ENCODE assay signal across 16 cellular contexts in the genomic region with DNA sequence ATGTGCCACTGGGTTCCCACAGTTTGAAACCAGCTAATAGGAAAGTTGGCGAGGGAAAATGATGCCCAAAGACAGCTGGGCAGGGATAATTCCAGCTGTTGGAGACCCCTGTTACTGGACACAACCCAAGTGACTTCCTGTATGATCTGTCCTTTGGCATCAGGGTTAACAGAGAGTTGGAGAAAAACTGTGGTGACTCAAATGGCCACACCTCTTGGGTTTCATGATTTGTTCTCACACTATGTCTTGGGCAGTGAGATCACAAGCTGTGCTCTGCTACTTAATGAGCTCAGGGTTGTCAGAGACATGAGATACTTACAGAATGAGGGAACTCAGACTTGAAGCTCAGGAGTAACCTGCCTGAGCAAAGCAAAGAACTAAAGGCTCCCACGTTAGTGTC. TPM values are rescaled to one million over a fixed set of nuclear protein-coding genes. Genes with fewer than 3 reads are reported as not detected.
DNase-seq lines count a peak whose midpoint lies in the region; ATAC-seq and TF ChIP-seq lines count a peak whose summit lies in the region.
"Had no signal": no experiment of that assay in that cellular context is flagged by ENCODE, and none has a peak within 500 bp of the region (broad histone marks: within the 10 kb centered on the region; RNA-seq: fewer than 3 reads in every experiment).

No MANE protein-coding gene starts in this region.

- H3K4me1 ChIP-seq in breast epithelium (no peaks in the 10 kb centered on the region), skeletal muscle satellite cell (ENCODE audit: control insufficient read depth, insufficient read depth, low read length) (peaks cover 27% of the 10 kb centered on the region)

- ATAC-seq in GM21619 (IDR thresholded peaks at IDR 0.05; ENCODE audit: unreplicated experiment): no peak
- no peak for ATAC-seq in stimulated activated naive B cell treated with anti-CD40 and anti-IgM and Interleukin-4, amounts not matched to agents 10 μg/mL and 1 μg/mL and 100 μg/mL, for 72 hours (replicated peaks)
- ATAC-seq: lower lobe of right lung had no signal

- TF ChIP-seq CTCF in MCF 10A (IDR thresholded peaks at IDR 0.05; ENCODE audit: unreplicated experiment): no peak
- no peak for TF ChIP-seq CTCF in breast epithelium (IDR thresholded peaks at IDR 0.05)

- H3K9me3 ChIP-seq in breast epithelium (no peaks in the 10 kb centered on the region), skeletal muscle satellite cell (replicated peaks; ENCODE audit: low read length) (no peaks in the 10 kb centered on the region)
- H3K9me3 ChIP-seq: lower lobe of right lung, spleen, upper lobe of left lung had no signal

- TF ChIP-seq POLR2A in breast epithelium (IDR thresholded peaks at IDR 0.05): no peak

- H3K36me3 Mint-ChIP-seq in MCF 10A (ENCODE audit: insufficient read depth, unreplicated experiment): no peaks in the 10 kb centered on the region
- no peaks in the 10 kb centered on the region for H3K36me3 Mint-ChIP-seq in stimulated activated naive B cell treated with anti-CD40 and anti-IgM and Interleukin-4, amounts not matched to agents 10 μg/mL and 1 μg/mL and 100 μg/mL, for 72 hours
- no peaks in the 10 kb centered on the region for H3K36me3 Mint-ChIP-seq in activated T-helper 2 cell treated with anti-CD3 and anti-CD28 coated beads, Interferon-gamma antibody, Interleukin-2, Interleukin-4, amounts not matched to agents 10 μg/mL and 5 μg/mL and 100 μg/mL, durations not matched to agents 14 hours and 24 hours and 36 hours (ENCODE audit: low read depth)

- H3K9me3 Mint-ChIP-seq in MCF 10A (ENCODE audit: unreplicated experiment): no peaks in the 10 kb centered on the region
- no peaks in the 10 kb centered on the region for H3K9me3 Mint-ChIP-seq in stimulated activated naive B cell treated with anti-CD40 and anti-IgM and Interleukin-4, amounts not matched to agents 10 μg/mL and 1 μg/mL and 100 μg/mL, for 72 hours
- H3K9me3 Mint-ChIP-seq in activated T-helper 2 cell treated with anti-CD3 and anti-CD28 coated beads, Interferon-gamma antibody, Interleukin-2, Interleukin-4, amounts not matched to agents 10 μg/mL and 5 μg/mL and 100 μg/mL, durations not matched to agents 14 hours and 24 hours and 36 hours: no peaks in the 10 kb centered on the region

- CTCF ChIA-PET in MCF 10A (lab: Yijun Ruan, JAX): no interaction called here

- no peaks in the 10 kb centered on the region for H3K27me3 Mint-ChIP-seq in MCF 10A (ENCODE audit: insufficient read depth, unreplicated experiment)
- peaks cover 16 to 20% of the 10 kb centered on the region in 2 donors for H3K27me3 Mint-ChIP-seq in stimulated activated naive B cell treated with anti-CD40 and anti-IgM and Interleukin-4, amounts not matched to agents 10 μg/mL and 1 μg/mL and 100 μg/mL, for 72 hours
- peaks cover 10% of the 10 kb centered on the region for H3K27me3 Mint-ChIP-seq in activated T-helper 2 cell treated with anti-CD3 and anti-CD28 coated beads, Interferon-gamma antibody, Interleukin-2, Interleukin-4, amounts not matched to agents 10 μg/mL and 5 μg/mL and 100 μg/mL, durations not matched to agents 14 hours and 24 hours and 36 hours (ENCODE audit: low read depth)

- no peaks in the 10 kb centered on the region for H3K36me3 ChIP-seq in breast epithelium
- no peaks in the 10 kb centered on the region for H3K36me3 ChIP-seq in skeletal muscle satellite cell (ENCODE audit: insufficient read depth, low read length)
- H3K36me3 ChIP-seq: lower lobe of right lung, spleen, upper lobe of left lung had no signal

- H3K27me3 ChIP-seq in breast epithelium: peaks cover 0 to 23% of the 10 kb centered on the region in 2 donors
- H3K27me3 ChIP-seq in skeletal muscle satellite cell (ENCODE audit: control insufficient read depth, insufficient read depth, low read length): peaks cover under 1% of the 10 kb centered on the region
- H3K27me3 ChIP-seq: upper lobe of left lung had no signal

- H3K4me3 ChIP-seq in breast epithelium (no peak overlapping the region), skeletal muscle satellite cell (ENCODE audit: low read length) (no peak overlapping the region)
- H3K4me3 ChIP-seq: lower lobe of right lung, SK-N-MC, spleen, upper lobe of left lung had no signal

- BruUV-seq in MCF 10A (replicated peaks; lab: Mats Ljungman, UMichigan): no TSS peak

- DNase-seq in MCF 10A (ENCODE audit: unreplicated experiment) (peak; percentile 11), breast epithelium (ENCODE audit: low spot score in 2 of 2) (no peak), M059J (ENCODE audit: low read depth) (peak; percentile 81), epithelial cell of prostate (ENCODE audit: low read depth, low spot score) (peak; percentile 34)
- DNase-seq in stimulated activated naive B cell treated with anti-CD40 and anti-IgM and Interleukin-4, amounts not matched to agents 10 μg/mL and 1 μg/mL and 100 μg/mL, for 72 hours: no peak
- DNase-seq in activated T-helper 2 cell treated with anti-CD3 and anti-CD28 coated beads, Interferon-gamma antibody, Interleukin-2, Interleukin-4, amounts not matched to agents 10 μg/mL and 5 μg/mL and 100 μg/mL, durations not matched to agents 14 hours and 24 hours and 36 hours (ENCODE audit: low spot score): no peak
- DNase-seq: effector CD4-positive, alpha-beta T cell; H7; lower lobe of right lung; NCI-H69; spleen; upper lobe of left lung had no signal

- H3K4me2 ChIP-seq in skeletal muscle satellite cell (ENCODE audit: low read length): peak overlapping the region; percentile 14

- intact Hi-C loops in MCF 10A (cut with micrococcal nuclease): no loop called here
- intact Hi-C loops in breast epithelium (cut with DNase I; ENCODE audit: low total_unique reads): no loop called here
- intact Hi-C loops in activated T-helper 2 cell treated with anti-CD3 and anti-CD28 coated beads, Interferon-gamma antibody, Interleukin-2, Interleukin-4, amounts not matched to agents 10 μg/mL and 5 μg/mL and 100 μg/mL, durations not matched to agents 14 hours and 24 hours and 36 hours (cut with micrococcal nuclease): no loop called here

- POLR2A ChIA-PET in MCF 10A (lab: Yijun Ruan, JAX): no interaction called here

- H3K27ac ChIP-seq in breast epithelium (no peak overlapping the region), epithelial cell of prostate (peak overlapping the region; percentile 44)
- H3K27ac ChIP-seq: lower lobe of right lung, SK-N-MC, spleen, upper lobe of left lung had no signal

- no peak overlapping the region for H3K4me3 Mint-ChIP-seq in MCF 10A (ENCODE audit: unreplicated experiment)
- H3K4me3 Mint-ChIP-seq in stimulated activated naive B cell treated with anti-CD40 and anti-IgM and Interleukin-4, amounts not matched to agents 10 μg/mL and 1 μg/mL and 100 μg/mL, for 72 hours: no peak overlapping the region
- no peak overlapping the region for H3K4me3 Mint-ChIP-seq in activated T-helper 2 cell treated with anti-CD3 and anti-CD28 coated beads, Interferon-gamma antibody, Interleukin-2, Interleukin-4, amounts not matched to agents 10 μg/mL and 5 μg/mL and 100 μg/mL, durations not matched to agents 14 hours and 24 hours and 36 hours (ENCODE audit: low read depth)

- H3K4me1 Mint-ChIP-seq in MCF 10A (ENCODE audit: insufficient read depth, unreplicated experiment): peaks cover 5% of the 10 kb centered on the region
- H3K4me1 Mint-ChIP-seq in stimulated activated naive B cell treated with anti-CD40 and anti-IgM and Interleukin-4, amounts not matched to agents 10 μg/mL and 1 μg/mL and 100 μg/mL, for 72 hours: peaks cover 4 to 17% of the 10 kb centered on the region in 2 donors
- H3K4me1 Mint-ChIP-seq in activated T-helper 2 cell treated with anti-CD3 and anti-CD28 coated beads, Interferon-gamma antibody, Interleukin-2, Interleukin-4, amounts not matched to agents 10 μg/mL and 5 μg/mL and 100 μg/mL, durations not matched to agents 14 hours and 24 hours and 36 hours (ENCODE audit: low read depth): peaks cover 7% of the 10 kb centered on the region

- peak overlapping the region; percentile 29 for H3K27ac Mint-ChIP-seq in MCF 10A (ENCODE audit: low read depth, unreplicated experiment)
- H3K27ac Mint-ChIP-seq in stimulated activated naive B cell treated with anti-CD40 and anti-IgM and Interleukin-4, amounts not matched to agents 10 μg/mL and 1 μg/mL and 100 μg/mL, for 72 hours: no peak overlapping the region
- no peak overlapping the region for H3K27ac Mint-ChIP-seq in activated T-helper 2 cell treated with anti-CD3 and anti-CD28 coated beads, Interferon-gamma antibody, Interleukin-2, Interleukin-4, amounts not matched to agents 10 μg/mL and 5 μg/mL and 100 μg/mL, durations not matched to agents 14 hours and 24 hours and 36 hours

- H3K9ac ChIP-seq in skeletal muscle satellite cell (ENCODE audit: low read depth, low read length): no peak overlapping the region

RNA-seq across cellular contexts. Expression of gene FGF16, which starts 3.9 kb away (rescaled TPM):
- total RNA-seq in MCF 10A (2022): not detected in 2 replicates
- total RNA-seq in breast epithelium: under 1 TPM in 1 of 3 donors, not detected in 2; 0.16 TPM
- not detected in 2 replicates for total RNA-seq in M059J (2014; rRNA removed; shearing (Covaris generic))
- total RNA-seq in skeletal muscle satellite cell (2012; rRNA removed): 0.44 and 1.3 TPM in 2 replicates
- not detected in 2 replicates for total RNA-seq in activated T-helper 2 cell treated with anti-CD3 and anti-CD28 coated beads, Interferon-gamma antibody, Interleukin-2, Interleukin-4, amounts not matched to agents 10 μg/mL and 5 μg/mL and 100 μg/mL, durations not matched to agents 14 hours and 24 hours and 36 hours
- total RNA-seq: A673, lower lobe of right lung, spleen had no signal

Comparison
In these comparisons a context has a peak if more than half of its experiments do, and no peak if none do; other contexts are left out.
1. DNase-seq: peak in MCF 10A (single experiment), M059J (single experiment) and epithelial cell of prostate (single experiment); none in breast epithelium (0 of 2), stimulated activated naive B cell treated with anti-CD40 and anti-IgM and Interleukin-4, amounts not matched to agents 10 μg/mL and 1 μg/mL and 100 μg/mL, for 72 hours (single experiment) and activated T-helper 2 cell treated with anti-CD3 and anti-CD28 coated beads, Interferon-gamma antibody, Interleukin-2, Interleukin-4, amounts not matched to agents 10 μg/mL and 5 μg/mL and 100 μg/mL, durations not matched to agents 14 hours and 24 hours and 36 hours (single experiment).